20 cellular contexts compared by ENCODE assay signal in genomic region chr13:70384156-70384555, GRCh38.
"Had no signal": no experiment of that assay in that cellular context is flagged by ENCODE, and none has a peak within 500 bp of the region (broad histone marks: within the 10 kb centered on the region; RNA-seq: fewer than 3 reads in every experiment).

No MANE protein-coding gene starts in this region.

- H3K27ac ChIP-seq: RWPE1 had no signal

- ATAC-seq: Panc1 had no signal

- DNase-seq: KBM-7, MV-4-11, NCI-H1048, NCI-H1105, NCI-H1417, NCI-H1436 treated with DMSO at 0.1 percent for 48 hours, NCI-H1694, NCI-H187 treated with DMSO at 0.1 percent for 48 hours, NCI-H2029 treated with DMSO at 0.1 percent for 48 hours, NCI-H2107, NCI-H226, NCI-H446, NCI-H510A, NCI-H524 treated with DMSO at 0.1 percent for 48 hours, NCI-H69, NCI-H774, SHP77 had no signal

- FAIRE-seq: HTR-8/SVneo had no signal
